In the genomic region with DNA sequence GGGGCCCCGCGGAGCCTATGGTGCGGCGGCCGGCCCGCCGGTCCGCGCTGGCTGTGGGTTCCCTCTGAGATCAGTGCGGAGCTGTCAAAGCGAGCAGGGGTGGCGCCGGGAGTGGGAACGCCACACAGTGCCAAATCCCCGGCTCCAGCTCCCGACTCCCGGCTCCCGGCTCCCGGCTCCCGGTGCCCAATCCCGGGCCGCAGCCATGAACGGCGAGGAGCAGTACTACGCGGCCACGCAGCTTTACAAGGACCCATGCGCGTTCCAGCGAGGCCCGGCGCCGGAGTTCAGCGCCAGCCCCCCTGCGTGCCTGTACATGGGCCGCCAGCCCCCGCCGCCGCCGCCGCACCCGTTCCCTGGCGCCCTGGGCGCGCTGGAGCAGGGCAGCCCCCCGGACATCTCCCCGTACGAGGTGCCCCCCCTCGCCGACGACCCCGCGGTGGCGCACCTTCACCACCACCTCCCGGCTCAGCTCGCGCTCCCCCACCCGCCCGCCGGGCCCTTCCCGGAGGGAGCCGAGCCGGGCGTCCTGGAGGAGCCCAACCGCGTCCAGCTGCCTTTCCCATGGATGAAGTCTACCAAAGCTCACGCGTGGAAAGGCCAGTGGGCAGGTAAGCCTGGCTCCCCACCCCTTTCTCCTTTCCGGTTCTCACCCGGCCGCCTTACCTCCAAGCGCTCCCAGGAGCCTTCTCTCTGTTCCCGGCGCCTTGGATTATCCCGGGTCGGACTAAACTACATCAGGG, we compare ENCODE assay signal across 8 cellular contexts. TPM values are rescaled to one million over a fixed set of nuclear protein-coding genes. Genes with fewer than 3 reads are reported as not detected.
DNase-seq lines count a peak whose midpoint lies in the region; ATAC-seq and TF ChIP-seq lines count a peak whose summit lies in the region.

PDX1 (plus strand) TSS at position 67 of the 743 bp plus-strand sequence; CDS start at position 206, 139 bp downstream.

- DNase-seq in AG10803 (ENCODE audit: low read depth) (peak; percentile 1), left colon (peak; percentile 62 to 74), SIG-M5 treated with dmso at 0.1 percent for 504 hours (lab: John Stamatoyannopoulos, UW; ENCODE audit: unreplicated experiment) (no peak)
- peak; percentile 51 to 63 for DNase-seq in activated T-cell treated with anti-CD3 and anti-CD28 coated beads, Interleukin-2, amount 50 U/mL, for 48 hours

- H3K36me3 ChIP-seq in subcutaneous abdominal adipose tissue (ENCODE audit: control insufficient read depth in 5 of 5, insufficient read depth in 5 of 5, low read length in 5 of 5), result no peaks in the 10 kb centered on the region

- no peaks in the 10 kb centered on the region for H3K9me3 ChIP-seq in subcutaneous abdominal adipose tissue (ENCODE audit: control insufficient read depth in 5 of 5, low read length in 5 of 5)

- H3K9ac ChIP-seq in subcutaneous abdominal adipose tissue (ENCODE audit: low read length in 5 of 5), result no peak within 1 kb of the TSS

- H3K27ac ChIP-seq in subcutaneous abdominal adipose tissue (ENCODE audit: low read depth, low read length), result no peak within 1 kb of the TSS

- intact Hi-C loops in left colon (cut with DNase I, micrococcal nuclease), result no loop called here

- H3K4me3 ChIP-seq in AG10803 (ENCODE audit: low read length) (peak within 1 kb of the TSS; percentile 35), subcutaneous abdominal adipose tissue (ENCODE audit: low read depth in 1 of 5, low read length in 5 of 5) (peak within 1 kb of the TSS; percentile 7 to 63 (median 51))

- TF ChIP-seq CTCF in AG10803 (conservative IDR thresholded peaks at IDR 0.05; ENCODE audit: low read length), result no peak

- ATAC-seq in GM19463 (IDR thresholded peaks at IDR 0.05; ENCODE audit: unreplicated experiment), result peak; percentile 63
- peak; percentile 95 for ATAC-seq in left colon
- ATAC-seq in GM18519 (IDR thresholded peaks at IDR 0.05; ENCODE audit: low FRiP score, unreplicated experiment), result no peak
- no peak for ATAC-seq in HG03354 (IDR thresholded peaks at IDR 0.05; ENCODE audit: poor library complexity, severe bottlenecking, unreplicated experiment)

- H3K4me1 ChIP-seq in subcutaneous abdominal adipose tissue (ENCODE audit: control insufficient read depth in 5 of 5, insufficient read depth in 5 of 5, low read length in 5 of 5), result peaks cover 0 to 49% (median 38%) of the 10 kb centered on the region in 5 donors

- peaks cover 51 to 94% (median 83%) of the 10 kb centered on the region in 5 donors for H3K27me3 ChIP-seq in subcutaneous abdominal adipose tissue (ENCODE audit: control insufficient read depth in 5 of 5, insufficient read depth in 4 of 5, low read length in 5 of 5)

RNA-seq across cellular contexts. Expression of gene PDX1, which starts in this region (rescaled TPM):
- total RNA-seq in left colon, result under 1 TPM; 0.67 to 0.76 TPM

Comparison
In these comparisons a context has a peak if more than half of its experiments do, and no peak if none do; other contexts are left out.
1. Peak in DNase-seq and ATAC-seq in left colon; RNA of the gene not detected or under 1 TPM.